1 cellular context compared by ENCODE assay signal in genomic region chr19:51372649-51373504, GRCh38.
TF ChIP-seq lines count a peak whose summit lies in the region.

A gene with protein sequence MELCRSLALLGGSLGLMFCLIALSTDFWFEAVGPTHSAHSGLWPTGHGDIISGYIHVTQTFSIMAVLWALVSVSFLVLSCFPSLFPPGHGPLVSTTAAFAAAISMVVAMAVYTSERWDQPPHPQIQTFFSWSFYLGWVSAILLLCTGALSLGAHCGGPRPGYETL (minus strand): TSS chr19:51372654. CDS start chr19:51372535, 119 bp downstream.

TF ChIP-seq in GM12878, 131 proteins besides CTCF, POLR2A, EP300 and RAD21 (continued from another document and continues in another):
- TF ChIP-seq, protein P1, sequence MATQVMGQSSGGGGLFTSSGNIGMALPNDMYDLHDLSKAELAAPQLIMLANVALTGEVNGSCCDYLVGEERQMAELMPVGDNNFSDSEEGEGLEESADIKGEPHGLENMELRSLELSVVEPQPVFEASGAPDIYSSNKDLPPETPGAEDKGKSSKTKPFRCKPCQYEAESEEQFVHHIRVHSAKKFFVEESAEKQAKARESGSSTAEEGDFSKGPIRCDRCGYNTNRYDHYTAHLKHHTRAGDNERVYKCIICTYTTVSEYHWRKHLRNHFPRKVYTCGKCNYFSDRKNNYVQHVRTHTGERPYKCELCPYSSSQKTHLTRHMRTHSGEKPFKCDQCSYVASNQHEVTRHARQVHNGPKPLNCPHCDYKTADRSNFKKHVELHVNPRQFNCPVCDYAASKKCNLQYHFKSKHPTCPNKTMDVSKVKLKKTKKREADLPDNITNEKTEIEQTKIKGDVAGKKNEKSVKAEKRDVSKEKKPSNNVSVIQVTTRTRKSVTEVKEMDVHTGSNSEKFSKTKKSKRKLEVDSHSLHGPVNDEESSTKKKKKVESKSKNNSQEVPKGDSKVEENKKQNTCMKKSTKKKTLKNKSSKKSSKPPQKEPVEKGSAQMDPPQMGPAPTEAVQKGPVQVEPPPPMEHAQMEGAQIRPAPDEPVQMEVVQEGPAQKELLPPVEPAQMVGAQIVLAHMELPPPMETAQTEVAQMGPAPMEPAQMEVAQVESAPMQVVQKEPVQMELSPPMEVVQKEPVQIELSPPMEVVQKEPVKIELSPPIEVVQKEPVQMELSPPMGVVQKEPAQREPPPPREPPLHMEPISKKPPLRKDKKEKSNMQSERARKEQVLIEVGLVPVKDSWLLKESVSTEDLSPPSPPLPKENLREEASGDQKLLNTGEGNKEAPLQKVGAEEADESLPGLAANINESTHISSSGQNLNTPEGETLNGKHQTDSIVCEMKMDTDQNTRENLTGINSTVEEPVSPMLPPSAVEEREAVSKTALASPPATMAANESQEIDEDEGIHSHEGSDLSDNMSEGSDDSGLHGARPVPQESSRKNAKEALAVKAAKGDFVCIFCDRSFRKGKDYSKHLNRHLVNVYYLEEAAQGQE (IDR thresholded peaks at IDR 0.05; ENCODE audit: low read depth, low read length), result no peak
- TF ChIP-seq TCF7 (IDR thresholded peaks at IDR 0.05; ENCODE audit: borderline replicate concordance) (no peak), FOXM1 (IDR thresholded peaks at IDR 0.05; ENCODE audit: low read depth, low read length) (0 out of 2 replicates have a peak, but pooled peaks have one; percentile 41), RUNX3 (IDR thresholded peaks at IDR 0.05; ENCODE audit: low read length) (peak; percentile 89), ZBTB11 (CRISPR knock-in tag; IDR thresholded peaks at IDR 0.05) (no peak), ZNF622 (IDR thresholded peaks at IDR 0.05) (no peak), MTA2 (IDR thresholded peaks at IDR 0.05; ENCODE audit: low read depth) (peak; percentile 77), IKZF1 (conservative IDR thresholded peaks at IDR 0.05) (peak; percentile 86), WRNIP1 (IDR thresholded peaks at IDR 0.05; ENCODE audit: borderline replicate concordance, low read depth, low read length) (no peak), PAX8 (IDR thresholded peaks at IDR 0.05) (no peak), LARP7 (IDR thresholded peaks at IDR 0.05) (no peak), FOS (IDR thresholded peaks at IDR 0.05; ENCODE audit: borderline replicate concordance, extremely low read depth, insufficient read length) (no peak), CHD1 (IDR thresholded peaks at IDR 0.05; ENCODE audit: low read depth, low read length) (no peak), CHD4 (IDR thresholded peaks at IDR 0.05) (no peak), CHD2 (IDR thresholded peaks at IDR 0.05; ENCODE audit: borderline replicate concordance, low read depth, low read length) (peak; percentile 39; the same call in 1 of the 2 replicates), IRF3 (IDR thresholded peaks at IDR 0.05) (no peak), TARDBP (IDR thresholded peaks at IDR 0.05; ENCODE audit: borderline replicate concordance) (no peak), PML (IDR thresholded peaks at IDR 0.05; ENCODE audit: low read length) (0 out of 2 replicates have a peak, but pooled peaks have one; percentile 53), NR2C1 (IDR thresholded peaks at IDR 0.05) (no peak), ETV6 (conservative IDR thresholded peaks at IDR 0.05 in 1 of 2, IDR thresholded peaks at IDR 0.05 in 1 of 2; ENCODE audit: borderline replicate concordance in 1 of 2, low read depth in 1 of 2) (peak in 1 of 2 experiments; percentile 34; a peak in 1 of 4 replicates), ZNF384 (IDR thresholded peaks at IDR 0.05; ENCODE audit: borderline replicate concordance, low read depth, low read length) (no peak), NFXL1 (IDR thresholded peaks at IDR 0.05; ENCODE audit: borderline replicate concordance) (no peak), SMAD1 (IDR thresholded peaks at IDR 0.05; ENCODE audit: low read depth, partially characterized antibody) (no peak), KDM1A (IDR thresholded peaks at IDR 0.05; ENCODE audit: borderline replicate concordance) (no peak), ZNF687 (IDR thresholded peaks at IDR 0.05) (no peak), ATF2 (IDR thresholded peaks at IDR 0.05; ENCODE audit: low read length) (no peak), RBBP5 (conservative IDR thresholded peaks at IDR 0.05) (no peak), IKZF2 (IDR thresholded peaks at IDR 0.05) (peak; percentile 81 to 84), SRF (IDR thresholded peaks at IDR 0.05; ENCODE audit: low read depth in 2 of 2, low read length in 2 of 2) (peak in 1 of 2 experiments; percentile 76; a peak in 1 of 4 replicates), RAD51 (IDR thresholded peaks at IDR 0.05) (peak; percentile 37; the same call in 1 of the 2 replicates), ZNF24 (IDR thresholded peaks at IDR 0.05) (no peak)
- TF ChIP-seq, protein P2, sequence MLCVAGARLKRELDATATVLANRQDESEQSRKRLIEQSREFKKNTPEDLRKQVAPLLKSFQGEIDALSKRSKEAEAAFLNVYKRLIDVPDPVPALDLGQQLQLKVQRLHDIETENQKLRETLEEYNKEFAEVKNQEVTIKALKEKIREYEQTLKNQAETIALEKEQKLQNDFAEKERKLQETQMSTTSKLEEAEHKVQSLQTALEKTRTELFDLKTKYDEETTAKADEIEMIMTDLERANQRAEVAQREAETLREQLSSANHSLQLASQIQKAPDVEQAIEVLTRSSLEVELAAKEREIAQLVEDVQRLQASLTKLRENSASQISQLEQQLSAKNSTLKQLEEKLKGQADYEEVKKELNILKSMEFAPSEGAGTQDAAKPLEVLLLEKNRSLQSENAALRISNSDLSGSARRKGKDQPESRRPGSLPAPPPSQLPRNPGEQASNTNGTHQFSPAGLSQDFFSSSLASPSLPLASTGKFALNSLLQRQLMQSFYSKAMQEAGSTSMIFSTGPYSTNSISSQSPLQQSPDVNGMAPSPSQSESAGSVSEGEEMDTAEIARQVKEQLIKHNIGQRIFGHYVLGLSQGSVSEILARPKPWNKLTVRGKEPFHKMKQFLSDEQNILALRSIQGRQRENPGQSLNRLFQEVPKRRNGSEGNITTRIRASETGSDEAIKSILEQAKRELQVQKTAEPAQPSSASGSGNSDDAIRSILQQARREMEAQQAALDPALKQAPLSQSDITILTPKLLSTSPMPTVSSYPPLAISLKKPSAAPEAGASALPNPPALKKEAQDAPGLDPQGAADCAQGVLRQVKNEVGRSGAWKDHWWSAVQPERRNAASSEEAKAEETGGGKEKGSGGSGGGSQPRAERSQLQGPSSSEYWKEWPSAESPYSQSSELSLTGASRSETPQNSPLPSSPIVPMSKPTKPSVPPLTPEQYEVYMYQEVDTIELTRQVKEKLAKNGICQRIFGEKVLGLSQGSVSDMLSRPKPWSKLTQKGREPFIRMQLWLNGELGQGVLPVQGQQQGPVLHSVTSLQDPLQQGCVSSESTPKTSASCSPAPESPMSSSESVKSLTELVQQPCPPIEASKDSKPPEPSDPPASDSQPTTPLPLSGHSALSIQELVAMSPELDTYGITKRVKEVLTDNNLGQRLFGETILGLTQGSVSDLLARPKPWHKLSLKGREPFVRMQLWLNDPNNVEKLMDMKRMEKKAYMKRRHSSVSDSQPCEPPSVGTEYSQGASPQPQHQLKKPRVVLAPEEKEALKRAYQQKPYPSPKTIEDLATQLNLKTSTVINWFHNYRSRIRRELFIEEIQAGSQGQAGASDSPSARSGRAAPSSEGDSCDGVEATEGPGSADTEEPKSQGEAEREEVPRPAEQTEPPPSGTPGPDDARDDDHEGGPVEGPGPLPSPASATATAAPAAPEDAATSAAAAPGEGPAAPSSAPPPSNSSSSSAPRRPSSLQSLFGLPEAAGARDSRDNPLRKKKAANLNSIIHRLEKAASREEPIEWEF (IDR thresholded peaks at IDR 0.05; ENCODE audit: insufficient replicate concordance, low read depth, low read length), result no peak
- TF ChIP-seq, protein P3, sequence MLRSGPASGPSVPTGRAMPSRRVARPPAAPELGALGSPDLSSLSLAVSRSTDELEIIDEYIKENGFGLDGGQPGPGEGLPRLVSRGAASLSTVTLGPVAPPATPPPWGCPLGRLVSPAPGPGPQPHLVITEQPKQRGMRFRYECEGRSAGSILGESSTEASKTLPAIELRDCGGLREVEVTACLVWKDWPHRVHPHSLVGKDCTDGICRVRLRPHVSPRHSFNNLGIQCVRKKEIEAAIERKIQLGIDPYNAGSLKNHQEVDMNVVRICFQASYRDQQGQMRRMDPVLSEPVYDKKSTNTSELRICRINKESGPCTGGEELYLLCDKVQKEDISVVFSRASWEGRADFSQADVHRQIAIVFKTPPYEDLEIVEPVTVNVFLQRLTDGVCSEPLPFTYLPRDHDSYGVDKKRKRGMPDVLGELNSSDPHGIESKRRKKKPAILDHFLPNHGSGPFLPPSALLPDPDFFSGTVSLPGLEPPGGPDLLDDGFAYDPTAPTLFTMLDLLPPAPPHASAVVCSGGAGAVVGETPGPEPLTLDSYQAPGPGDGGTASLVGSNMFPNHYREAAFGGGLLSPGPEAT (IDR thresholded peaks at IDR 0.05; ENCODE audit: low read depth), result peak; percentile 61; the same call in 1 of the 2 replicates
- TF ChIP-seq, protein P4, sequence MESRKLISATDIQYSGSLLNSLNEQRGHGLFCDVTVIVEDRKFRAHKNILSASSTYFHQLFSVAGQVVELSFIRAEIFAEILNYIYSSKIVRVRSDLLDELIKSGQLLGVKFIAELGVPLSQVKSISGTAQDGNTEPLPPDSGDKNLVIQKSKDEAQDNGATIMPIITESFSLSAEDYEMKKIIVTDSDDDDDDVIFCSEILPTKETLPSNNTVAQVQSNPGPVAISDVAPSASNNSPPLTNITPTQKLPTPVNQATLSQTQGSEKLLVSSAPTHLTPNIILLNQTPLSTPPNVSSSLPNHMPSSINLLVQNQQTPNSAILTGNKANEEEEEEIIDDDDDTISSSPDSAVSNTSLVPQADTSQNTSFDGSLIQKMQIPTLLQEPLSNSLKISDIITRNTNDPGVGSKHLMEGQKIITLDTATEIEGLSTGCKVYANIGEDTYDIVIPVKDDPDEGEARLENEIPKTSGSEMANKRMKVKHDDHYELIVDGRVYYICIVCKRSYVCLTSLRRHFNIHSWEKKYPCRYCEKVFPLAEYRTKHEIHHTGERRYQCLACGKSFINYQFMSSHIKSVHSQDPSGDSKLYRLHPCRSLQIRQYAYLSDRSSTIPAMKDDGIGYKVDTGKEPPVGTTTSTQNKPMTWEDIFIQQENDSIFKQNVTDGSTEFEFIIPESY (IDR thresholded peaks at IDR 0.05), result no peak
